In genomic region chr3:52277071-52277964, GRCh38 we compare ENCODE assay signal across 9 cellular contexts. TPM values are rescaled to one million over a fixed set of nuclear protein-coding genes. Genes with fewer than 3 reads are reported as not detected.
A peak's percentile ranks its signal among the peaks of the same experiment; 100 is the strongest.
DNase-seq lines count a peak whose midpoint lies in the region; ATAC-seq, FAIRE-seq and TF ChIP-seq lines count a peak whose summit lies in the region.
"Had no signal": no experiment of that assay in that cellular context is flagged by ENCODE, and none has a peak within 500 bp of the region (broad histone marks: within the 10 kb centered on the region; RNA-seq: fewer than 3 reads in every experiment).

No MANE protein-coding gene starts in this region.

- ATAC-seq in HG03354 (IDR thresholded peaks at IDR 0.05; ENCODE audit: poor library complexity, severe bottlenecking, unreplicated experiment) (peak; percentile 31), pancreas (peak; percentile 44 to 63 (median 56))

- H3K9me3 ChIP-seq in SK-N-MC (ENCODE audit: low read depth, low read length) (no peaks in the 10 kb centered on the region), pancreas (no peaks in the 10 kb centered on the region), tibial artery (no peaks in the 10 kb centered on the region)

- no peak for FAIRE-seq in pancreas (lab: Jason Lieb, UNC)
- FAIRE-seq: islet of Langerhans had no signal

- H3K4me1 ChIP-seq in pancreas (peaks cover 7 to 43% (median 8%) of the 10 kb centered on the region in 3 donors), tibial artery (peaks cover 0 to 76% (median 53%) of the 10 kb centered on the region in 4 donors)

- H3K27ac ChIP-seq in SK-N-MC = no peak overlapping the region
- peak overlapping the region; percentile 87 to 97 (median 92) for H3K27ac ChIP-seq in pancreas
- H3K27ac ChIP-seq in tibial artery = peak overlapping the region; percentile 96 to 99

- WGBS in pancreas, 2 donors = 1% methylated on average over 28 of the region's 28 CpGs

- peak overlapping the region; percentile 95 for H3K4me3 Mint-ChIP-seq in activated naive CD4-positive, alpha-beta T cell treated with anti-CD3 and anti-CD28 coated beads, Interleukin-2, amount 10 ng/mL, durations not matched to agents 7 days and 5 days
- H3K4me3 Mint-ChIP-seq in glutamatergic neuron (ENCODE audit: unreplicated experiment) = peak overlapping the region; percentile 100

- TF ChIP-seq CTCF in glutamatergic neuron (IDR thresholded peaks at IDR 0.05; ENCODE audit: partially characterized antibody, unreplicated experiment) (no peak), pancreas (IDR thresholded peaks at IDR 0.05) (no peak), tibial artery (IDR thresholded peaks at IDR 0.05) (no peak)

- H3K27ac Mint-ChIP-seq in activated naive CD4-positive, alpha-beta T cell treated with anti-CD3 and anti-CD28 coated beads, Interleukin-2, amount 10 ng/mL, durations not matched to agents 7 days and 5 days = peak overlapping the region; percentile 98
- H3K27ac Mint-ChIP-seq in glutamatergic neuron (ENCODE audit: unreplicated experiment) = peak overlapping the region; percentile 98

- H3K27me3 Mint-ChIP-seq in activated naive CD4-positive, alpha-beta T cell treated with anti-CD3 and anti-CD28 coated beads, Interleukin-2, amount 10 ng/mL, durations not matched to agents 7 days and 5 days = no peaks in the 10 kb centered on the region
- peaks cover 10% of the 10 kb centered on the region for H3K27me3 Mint-ChIP-seq in glutamatergic neuron (ENCODE audit: unreplicated experiment)

- H3K27me3 ChIP-seq in pancreas = no peaks in the 10 kb centered on the region
- no peaks in the 10 kb centered on the region for H3K27me3 ChIP-seq in tibial artery

- H3K36me3 ChIP-seq in SK-N-MC (ENCODE audit: insufficient read depth, low read length) (peaks cover 10% of the 10 kb centered on the region), pancreas (no peaks in the 10 kb centered on the region), tibial artery (peaks cover 0 to 5% (median 4%) of the 10 kb centered on the region in 3 donors)

- H3K9ac ChIP-seq in SK-N-MC (ENCODE audit: insufficient read length) = peak overlapping the region; percentile 87

- CTCF ChIA-PET in activated naive CD4-positive, alpha-beta T cell treated with anti-CD3 and anti-CD28 coated beads, Interleukin-2, amount 10 ng/mL, durations not matched to agents 7 days and 5 days (lab: Charles Lee) = interaction anchor here (0.6 to 10.1 kb wide), 14 partner anchors 12 to 225 kb away, joined by 3 to 106 read pairs (median 5); partner anchors contain the start of genes PPM1M and TWF2

- H3K4me1 Mint-ChIP-seq in activated naive CD4-positive, alpha-beta T cell treated with anti-CD3 and anti-CD28 coated beads, Interleukin-2, amount 10 ng/mL, durations not matched to agents 7 days and 5 days = peaks cover 57% of the 10 kb centered on the region
- H3K4me1 Mint-ChIP-seq in glutamatergic neuron (ENCODE audit: low read depth, unreplicated experiment) = peaks cover 7% of the 10 kb centered on the region

- H3K9me3 Mint-ChIP-seq in activated naive CD4-positive, alpha-beta T cell treated with anti-CD3 and anti-CD28 coated beads, Interleukin-2, amount 10 ng/mL, durations not matched to agents 7 days and 5 days = no peaks in the 10 kb centered on the region
- peaks cover 14% of the 10 kb centered on the region for H3K9me3 Mint-ChIP-seq in glutamatergic neuron (ENCODE audit: unreplicated experiment)

- intact Hi-C loops in pancreas (cut with DNase I) = loop anchor here in 1 of 3 donors (10.0 kb wide), 1 partner anchor 53 kb away; the partner anchor contains the start of gene TLR9
- intact Hi-C loops in tibial artery (cut with DNase I; ENCODE audit: low total_unique reads) = no loop called here

- peak; percentile 71 for DNase-seq in EH (ENCODE audit: low read depth)
- no peak for DNase-seq in SK-N-MC (ENCODE audit: low read depth, low spot score)
- DNase-seq in activated naive CD4-positive, alpha-beta T cell treated with anti-CD3 and anti-CD28 coated beads, Interleukin-2, amount 10 ng/mL, durations not matched to agents 7 days and 5 days = peak; percentile 81
- peak; percentile 72 for DNase-seq in glutamatergic neuron
- DNase-seq in pancreas = peak; percentile 78 to 91 (median 85)
- DNase-seq in tibial artery = peak; percentile 60 to 87
- no peak for DNase-seq in foreskin melanocyte

- H3K36me3 Mint-ChIP-seq in activated naive CD4-positive, alpha-beta T cell treated with anti-CD3 and anti-CD28 coated beads, Interleukin-2, amount 10 ng/mL, durations not matched to agents 7 days and 5 days = peaks cover 58% of the 10 kb centered on the region
- peaks cover 5% of the 10 kb centered on the region for H3K36me3 Mint-ChIP-seq in glutamatergic neuron (ENCODE audit: unreplicated experiment)

- peak overlapping the region; percentile 77 for H3K4me3 ChIP-seq in SK-N-MC
- H3K4me3 ChIP-seq in pancreas = peak overlapping the region; percentile 84 to 90 (median 88)
- H3K4me3 ChIP-seq in tibial artery = peak overlapping the region; percentile 87 to 95

RNA-seq across cellular contexts. Expression of gene WDR82, which starts 1.1 kb away (rescaled TPM):
- total RNA-seq in glutamatergic neuron (ENCODE audit: unreplicated experiment) (118 TPM), pancreas (10 to 100 TPM; 15.1 to 32.1 (median 19.6) TPM)
- polyA plus RNA-seq in pancreas = 10 to 100 TPM in 1 of 2 donors, 1 to 10 TPM in 1; 9.0 to 18.5 TPM

RNA-seq across cellular contexts. Expression of gene GLYCTK, which starts 10.3 kb away (rescaled TPM):
- total RNA-seq in glutamatergic neuron (ENCODE audit: unreplicated experiment) = 7.5 TPM
- 10 to 100 TPM in 1 of 6 donors, 1 to 10 TPM in 5; 4.1 to 11.6 (median 6.8) TPM for total RNA-seq in pancreas
- polyA plus RNA-seq in pancreas = 10 to 100 TPM; 13.8 to 19.3 TPM

RNA-seq across cellular contexts. Expression of gene PPM1M, which starts 31.8 kb away (rescaled TPM):
- total RNA-seq in glutamatergic neuron (ENCODE audit: unreplicated experiment) (7.8 TPM), pancreas (10 to 100 TPM in 1 of 6 donors, 1 to 10 TPM in 5; 4.0 to 15.2 (median 6.7) TPM)
- 10 to 100 TPM in 1 of 2 donors, 1 to 10 TPM in 1; 9.2 to 11.8 TPM for polyA plus RNA-seq in pancreas

RNA-seq across cellular contexts. Expression of gene TWF2, which starts 38.4 kb away (rescaled TPM):
- total RNA-seq in glutamatergic neuron (ENCODE audit: unreplicated experiment) (45.5 TPM), pancreas (10 to 100 TPM in 4 of 6 donors, 1 to 10 TPM in 2; 8.9 to 26.8 (median 11.3) TPM)
- polyA plus RNA-seq in pancreas = 10 to 100 TPM; 12.9 to 15.9 TPM

RNA-seq across cellular contexts. Expression of gene DNAH1, which starts 38.8 kb away (rescaled TPM):
- total RNA-seq in glutamatergic neuron (ENCODE audit: unreplicated experiment) (8.9 TPM), pancreas (1 to 10 TPM; 2.9 to 5.1 (median 4.1) TPM)
- 10 to 100 TPM in 1 of 2 donors, 1 to 10 TPM in 1; 8.1 to 11.4 TPM for polyA plus RNA-seq in pancreas

Comparison
In these comparisons a context has a peak if more than half of its experiments do, and no peak if none do; other contexts are left out.
1. DNase-seq: peak in EH (single experiment), activated naive CD4-positive, alpha-beta T cell treated with anti-CD3 and anti-CD28 coated beads, Interleukin-2, amount 10 ng/mL, durations not matched to agents 7 days and 5 days (single experiment), glutamatergic neuron (single experiment), pancreas (6 of 6) and tibial artery (2 of 2); none in SK-N-MC (single experiment) and foreskin melanocyte (single experiment).
2. Peak in every context shown above with its lines, with median percentiles within 50 percentile points of each other: H3K4me3 ChIP-seq.